Comparison of ENCODE assay signal across 1 cellular context in genomic region chr19:5880604-5881078, GRCh38.
TF ChIP-seq lines count a peak whose summit lies in the region.

No MANE protein-coding gene starts in this region.

TF ChIP-seq in HepG2, 621 proteins besides CTCF, POLR2A, EP300 and RAD21 (continued from another document and continues in another):
- TF ChIP-seq RNF219 (CRISPR knock-in tag; IDR thresholded peaks at IDR 0.05) (peak; percentile 92; the same call in 1 of the 2 replicates), REL (CRISPR knock-in tag; conservative IDR thresholded peaks at IDR 0.05) (no peak), ZFP90 (CRISPR knock-in tag; IDR thresholded peaks at IDR 0.05; ENCODE audit: borderline replicate concordance) (peak; percentile 90), RBFOX2 (IDR thresholded peaks at IDR 0.05; ENCODE audit: low read depth, low read length) (peak; percentile 45), ZNF543 (CRISPR knock-in tag; IDR thresholded peaks at IDR 0.05) (peak; percentile 100), ZNF33A (CRISPR knock-in tag; IDR thresholded peaks at IDR 0.05; ENCODE audit: borderline replicate concordance) (no peak), ARID4A (CRISPR knock-in tag; IDR thresholded peaks at IDR 0.05; ENCODE audit: borderline replicate concordance) (peak; percentile 66; the same call in 1 of the 2 replicates), ZNF883 (CRISPR knock-in tag; IDR thresholded peaks at IDR 0.05; ENCODE audit: not compliant biosample characterization) (no peak), LRRFIP1 (CRISPR knock-in tag; conservative IDR thresholded peaks at IDR 0.05) (no peak), NFKB2 (CRISPR knock-in tag; IDR thresholded peaks at IDR 0.05; ENCODE audit: borderline replicate concordance) (0 out of 2 replicates have a peak, but pooled peaks have one; percentile 29), ISX (CRISPR knock-in tag; conservative IDR thresholded peaks at IDR 0.05) (no peak), ZBTB49 (CRISPR knock-in tag; IDR thresholded peaks at IDR 0.05; ENCODE audit: borderline replicate concordance) (no peak), MLX (CRISPR knock-in tag; IDR thresholded peaks at IDR 0.05) (peak; percentile 90), ZNF124 (CRISPR knock-in tag; IDR thresholded peaks at IDR 0.05) (0 out of 2 replicates have a peak, but pooled peaks have one; percentile 43), TBX3 (IDR thresholded peaks at IDR 0.05; ENCODE audit: borderline replicate concordance) (peak; percentile 75), FOSL1 (CRISPR knock-in tag; IDR thresholded peaks at IDR 0.05; ENCODE audit: borderline replicate concordance) (no peak), ZNF639 (CRISPR knock-in tag; conservative IDR thresholded peaks at IDR 0.05) (no peak), FOXK1 (CRISPR knock-in tag; IDR thresholded peaks at IDR 0.05; ENCODE audit: borderline replicate concordance, low read depth) (0 out of 2 replicates have a peak, but pooled peaks have one; percentile 36), ZNF580 (CRISPR knock-in tag; IDR thresholded peaks at IDR 0.05; ENCODE audit: borderline replicate concordance, low read depth) (peak; percentile 72; the same call in 1 of the 2 replicates), SP1 (IDR thresholded peaks at IDR 0.05) (no peak), SP1 (CRISPR knock-in tag; IDR thresholded peaks at IDR 0.05) (peak; percentile 53; the same call in 1 of the 2 replicates), ZNF12 (CRISPR knock-in tag; IDR thresholded peaks at IDR 0.05) (peak; percentile 66; the same call in 1 of the 2 replicates), ZNF670 (CRISPR knock-in tag; IDR thresholded peaks at IDR 0.05; ENCODE audit: borderline replicate concordance) (no peak), TEAD2 (CRISPR knock-in tag; IDR thresholded peaks at IDR 0.05) (no peak), HOXD1 (CRISPR knock-in tag; IDR thresholded peaks at IDR 0.05) (peak; percentile 93), ZNF350 (CRISPR knock-in tag; IDR thresholded peaks at IDR 0.05; ENCODE audit: borderline replicate concordance, low read depth) (peak; percentile 93), PBX2 (CRISPR knock-in tag; IDR thresholded peaks at IDR 0.05) (no peak), TCF7 (IDR thresholded peaks at IDR 0.05; ENCODE audit: low read depth) (peak; percentile 84), SRSF9 (IDR thresholded peaks at IDR 0.05; ENCODE audit: borderline replicate concordance, insufficient read depth, low read depth, low read length, poor library complexity, severe bottlenecking) (no peak), PPARG (CRISPR knock-in tag; conservative IDR thresholded peaks at IDR 0.05) (peak; percentile 84), JUNB (CRISPR knock-in tag; IDR thresholded peaks at IDR 0.05; ENCODE audit: borderline replicate concordance) (no peak), ZBTB38 (CRISPR knock-in tag; IDR thresholded peaks at IDR 0.05) (peak; percentile 83; the same call in 1 of the 2 replicates), ZNF263 (CRISPR knock-in tag; IDR thresholded peaks at IDR 0.05) (peak; percentile 18; the same call in 1 of the 2 replicates), ZNF121 (CRISPR knock-in tag; IDR thresholded peaks at IDR 0.05) (0 out of 2 replicates have a peak, but pooled peaks have one; percentile 34), CSRNP1 (CRISPR knock-in tag; IDR thresholded peaks at IDR 0.05) (peak; percentile 73; the same call in 1 of the 2 replicates), ASH2L (IDR thresholded peaks at IDR 0.05; ENCODE audit: insufficient read length, low read depth, low read length) (peak; percentile 60), ZNF652 (CRISPR knock-in tag; IDR thresholded peaks at IDR 0.05; ENCODE audit: borderline replicate concordance, low read depth) (peak; percentile 40; the same call in 1 of the 2 replicates), SMAD3 (CRISPR knock-in tag; IDR thresholded peaks at IDR 0.05) (peak; percentile 81; the same call in 1 of the 2 replicates), TFE3 (CRISPR knock-in tag; IDR thresholded peaks at IDR 0.05) (peak; percentile 76; the same call in 1 of the 2 replicates), HIVEP1 (CRISPR knock-in tag; IDR thresholded peaks at IDR 0.05) (peak; percentile 77), NR0B2 (CRISPR knock-in tag; IDR thresholded peaks at IDR 0.05) (0 out of 2 replicates have a peak, but pooled peaks have one; percentile 44), DPF2 (CRISPR knock-in tag; IDR thresholded peaks at IDR 0.05; ENCODE audit: borderline replicate concordance, low read depth) (peak; percentile 64; the same call in 1 of the 2 replicates)
